ENCODE assay signal across 13 cellular contexts in genomic region chrX:119760026-119760902, GRCh38. TPM values are rescaled to one million over a fixed set of nuclear protein-coding genes. Genes with fewer than 3 reads are reported as not detected.
DNase-seq lines count a peak whose midpoint lies in the region; ATAC-seq and TF ChIP-seq lines count a peak whose summit lies in the region.
"Had no signal": no experiment of that assay in that cellular context is flagged by ENCODE, and none has a peak within 500 bp of the region (broad histone marks: within the 10 kb centered on the region; RNA-seq: fewer than 3 reads in every experiment).

No MANE protein-coding gene starts in this region.

- H3K36me3 Mint-ChIP-seq in GM23338 (ENCODE audit: low read depth) (no peaks in the 10 kb centered on the region; the same call in 1 of the 3 replicates), WTC11 (no peaks in the 10 kb centered on the region)

- H3K27ac ChIP-seq in GM23338 (ENCODE audit: low read depth), result no peak overlapping the region
- H3K27ac ChIP-seq in osteoblast (ENCODE audit: low read depth, low read length), result no peak overlapping the region
- H3K27ac ChIP-seq in psoas muscle, result no peak overlapping the region
- H3K27ac ChIP-seq: WERI-Rb-1 had no signal

- POLR2A ChIA-PET in WTC11 (lab: Charles Lee), result no interaction called here

- peaks cover 24% of the 10 kb centered on the region for H3K27me3 Mint-ChIP-seq in GM23338 (ENCODE audit: insufficient read depth, low read depth, poor library complexity)
- peaks cover 13% of the 10 kb centered on the region for H3K27me3 Mint-ChIP-seq in WTC11 (ENCODE audit: low read depth)

- H2AFZ ChIP-seq in GM23338 (no peak overlapping the region), osteoblast (ENCODE audit: low read length) (no peak overlapping the region)

- 0 out of 2 replicates have a peak, but pooled peaks cover 3% of the 10 kb centered on the region for H3F3A ChIP-seq in GM23338 (replicated peaks; ENCODE audit: low read depth)

- WGBS in psoas muscle, 3 donors, result 85 to 90% (median 86%) methylated on average over 19 of the region's 19 CpGs

- H3K27me3 ChIP-seq in GM23338 (ENCODE audit: insufficient read depth), result peaks cover 12% of the 10 kb centered on the region
- H3K27me3 ChIP-seq in osteoblast (ENCODE audit: insufficient read depth, low read length), result no peaks in the 10 kb centered on the region
- H3K27me3 ChIP-seq in psoas muscle (ENCODE audit: insufficient read depth in 3 of 3, low read length in 2 of 3), result peaks cover 0 to 22% (median 7%) of the 10 kb centered on the region in 3 donors

- H3K4me3 Mint-ChIP-seq in GM23338, result peak overlapping the region; percentile 71
- H3K4me3 Mint-ChIP-seq in WTC11, result peak overlapping the region; percentile 71

- no peak for DNase-seq in GM12864 (ENCODE audit: low read depth)
- no peak for DNase-seq in GM23338 (ENCODE audit: low spot score)
- DNase-seq in WTC11 (ENCODE audit: low spot score), result no peak
- DNase-seq in osteoblast (ENCODE audit: insufficient read length, low spot score, missing footprints), result peak; percentile 22
- DNase-seq in G401 (ENCODE audit: low spot score), result no peak
- no peak for DNase-seq in medulla oblongata (ENCODE audit: extremely low spot score)
- no peak for DNase-seq in psoas muscle
- DNase-seq: KG1, NCI-H2107, WERI-Rb-1 had no signal

- H3K9me3 Mint-ChIP-seq in GM23338 (no peaks in the 10 kb centered on the region), WTC11 (no peaks in the 10 kb centered on the region)

- H4K20me1 ChIP-seq in GM23338 (replicated peaks; ENCODE audit: insufficient read depth) (no peaks in the 10 kb centered on the region), osteoblast (ENCODE audit: insufficient read depth, low read length) (no peaks in the 10 kb centered on the region)

- H3K79me2 ChIP-seq in GM23338 (replicated peaks; ENCODE audit: insufficient read depth) (no peaks in the 10 kb centered on the region), osteoblast (ENCODE audit: insufficient read depth, low read length) (no peaks in the 10 kb centered on the region)

- intact Hi-C loops in psoas muscle (cut with DNase I), result no loop called here

- CTCF ChIA-PET in WTC11 (lab: Charles Lee), result interaction anchor here (0.8 to 4.1 kb wide), 5 partner anchors 19 to 248 kb away, joined by 3 to 30 read pairs (median 18); partner anchors contain the start of gene SEPTIN6

- no peaks in the 10 kb centered on the region for H3K9me3 ChIP-seq in osteoblast (ENCODE audit: low read depth, low read length)
- H3K9me3 ChIP-seq in psoas muscle, result no peaks in the 10 kb centered on the region

- ATAC-seq in GM23338 (no peak), WTC11 (no peak), psoas muscle (no peak)

- no peaks in the 10 kb centered on the region for H3K9me2 ChIP-seq in GM23338 (ENCODE audit: insufficient read depth)

- H3K4me1 ChIP-seq in GM23338 (ENCODE audit: insufficient read depth) (peaks cover 26% of the 10 kb centered on the region), osteoblast (ENCODE audit: insufficient read depth, low read length) (peaks cover 14% of the 10 kb centered on the region), psoas muscle (no peaks in the 10 kb centered on the region)

- peak overlapping the region; percentile 64 for H3K4me3 ChIP-seq in GM12864 (ENCODE audit: low read depth, low read length)
- H3K4me3 ChIP-seq in GM23338, result peak overlapping the region; percentile 65
- H3K4me3 ChIP-seq in osteoblast (ENCODE audit: insufficient read depth, low read length), result no peak overlapping the region
- no peak overlapping the region for H3K4me3 ChIP-seq in psoas muscle
- H3K4me3 ChIP-seq: smooth muscle cell had no signal

- H3K4me1 Mint-ChIP-seq in GM23338, result peaks cover 39% of the 10 kb centered on the region
- H3K4me1 Mint-ChIP-seq in WTC11, result peaks cover 37% of the 10 kb centered on the region

- H3K27ac Mint-ChIP-seq in GM23338 (no peak overlapping the region), WTC11 (no peak overlapping the region)

- no peaks in the 10 kb centered on the region for H3K36me3 ChIP-seq in GM23338 (ENCODE audit: insufficient read depth)
- H3K36me3 ChIP-seq in osteoblast (ENCODE audit: insufficient read depth, low read length), result no peaks in the 10 kb centered on the region
- no peaks in the 10 kb centered on the region for H3K36me3 ChIP-seq in psoas muscle (ENCODE audit: insufficient read depth in 1 of 2, low read depth in 1 of 2)
- H3K36me3 ChIP-seq: WERI-Rb-1 had no signal

- H3K4me2 ChIP-seq in GM23338 (peak overlapping the region; percentile 81), osteoblast (ENCODE audit: insufficient read depth, low read length) (no peak overlapping the region)

- in situ Hi-C loops in G401 (cut with HindIII; ENCODE audit: low sequenced_read_pairs), result no loop called here

- TF ChIP-seq CTCF in GM12864 (IDR thresholded peaks at IDR 0.05; ENCODE audit: low read depth, low read length, missing control alignments), result no peak
- TF ChIP-seq CTCF in GM23338 (conservative IDR thresholded peaks at IDR 0.05; ENCODE audit: low read depth in 2 of 2), result no peak
- no peak for TF ChIP-seq CTCF in WTC11 (IDR thresholded peaks at IDR 0.05)
- TF ChIP-seq CTCF in osteoblast (IDR thresholded peaks at IDR 0.05; ENCODE audit: extremely low read depth, low read depth, low read length), result no peak
- TF ChIP-seq CTCF in psoas muscle (IDR thresholded peaks at IDR 0.05), result no peak

TF ChIP-seq in GM23338, 12 proteins besides CTCF, POLR2A, EP300 and RAD21:
- TF ChIP-seq POLR2AphosphoS5 (IDR thresholded peaks at IDR 0.05; ENCODE audit: low read depth) (no peak), STAT1 (IDR thresholded peaks at IDR 0.05; ENCODE audit: unreplicated experiment) (no peak)
- TF ChIP-seq, protein P1, sequence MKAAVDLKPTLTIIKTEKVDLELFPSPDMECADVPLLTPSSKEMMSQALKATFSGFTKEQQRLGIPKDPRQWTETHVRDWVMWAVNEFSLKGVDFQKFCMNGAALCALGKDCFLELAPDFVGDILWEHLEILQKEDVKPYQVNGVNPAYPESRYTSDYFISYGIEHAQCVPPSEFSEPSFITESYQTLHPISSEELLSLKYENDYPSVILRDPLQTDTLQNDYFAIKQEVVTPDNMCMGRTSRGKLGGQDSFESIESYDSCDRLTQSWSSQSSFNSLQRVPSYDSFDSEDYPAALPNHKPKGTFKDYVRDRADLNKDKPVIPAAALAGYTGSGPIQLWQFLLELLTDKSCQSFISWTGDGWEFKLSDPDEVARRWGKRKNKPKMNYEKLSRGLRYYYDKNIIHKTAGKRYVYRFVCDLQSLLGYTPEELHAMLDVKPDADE (IDR thresholded peaks at IDR 0.05), result no peak

TF ChIP-seq in WTC11, 78 proteins besides CTCF, POLR2A, EP300 and RAD21 (continues in another document):
- TF ChIP-seq EMX1 (CRISPR knock-in tag; IDR thresholded peaks at IDR 0.05), result no peak
- TF ChIP-seq ZNF512 (CRISPR knock-in tag; IDR thresholded peaks at IDR 0.05; ENCODE audit: borderline replicate concordance), result no peak
- TF ChIP-seq ZNF263 (CRISPR knock-in tag; IDR thresholded peaks at IDR 0.05; ENCODE audit: low read depth), result no peak
- TF ChIP-seq, protein P2, sequence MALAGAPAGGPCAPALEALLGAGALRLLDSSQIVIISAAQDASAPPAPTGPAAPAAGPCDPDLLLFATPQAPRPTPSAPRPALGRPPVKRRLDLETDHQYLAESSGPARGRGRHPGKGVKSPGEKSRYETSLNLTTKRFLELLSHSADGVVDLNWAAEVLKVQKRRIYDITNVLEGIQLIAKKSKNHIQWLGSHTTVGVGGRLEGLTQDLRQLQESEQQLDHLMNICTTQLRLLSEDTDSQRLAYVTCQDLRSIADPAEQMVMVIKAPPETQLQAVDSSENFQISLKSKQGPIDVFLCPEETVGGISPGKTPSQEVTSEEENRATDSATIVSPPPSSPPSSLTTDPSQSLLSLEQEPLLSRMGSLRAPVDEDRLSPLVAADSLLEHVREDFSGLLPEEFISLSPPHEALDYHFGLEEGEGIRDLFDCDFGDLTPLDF (CRISPR knock-in tag; IDR thresholded peaks at IDR 0.05), result no peak

RNA-seq across cellular contexts. Expression of gene SOWAHD, which starts 1.9 kb away (rescaled TPM):
- total RNA-seq in GM23338 (2014; rRNA removed; shearing (Covaris generic)), result 3.8 and 5.1 TPM in 2 replicates
- polyA plus RNA-seq in GM23338 (2016; fragmentation: Nextera tagmentation; extraction: Ambion mirVana) (2.4 and 3.8 TPM in 2 replicates), psoas muscle (under 1 TPM in 2 of 3 donors, not detected in 1; 0.03 TPM)
- total RNA-seq in WTC11 (2021) (3.6 to 5.0 TPM (median 4.3 TPM) in 3 replicates), osteoblast (under 0.01 and 0.72 TPM in 2 replicates), psoas muscle (not detected)
- total RNA-seq in G401 (2014; rRNA removed; shearing (Covaris generic)), result not detected in 2 replicates
- total RNA-seq: myocyte, RPMI7951, smooth muscle cell had no signal
- polyA plus RNA-seq: smooth muscle cell had no signal

RNA-seq across cellular contexts. Expression of gene RPL39, which starts 31.2 kb away (rescaled TPM):
- total RNA-seq in GM23338 (2014; rRNA removed; shearing (Covaris generic)), result 2,883 and 2,910 TPM in 2 replicates
- polyA plus RNA-seq in GM23338 (2016; fragmentation: Nextera tagmentation; extraction: Ambion mirVana), result 2,912 and 3,172 TPM in 2 replicates
- 1,551 to 1,842 TPM (median 1,763 TPM) in 3 replicates for total RNA-seq in WTC11 (2021)
- total RNA-seq in osteoblast, result 1,554 and 1,740 TPM in 2 replicates
- 1,850 and 2,813 TPM in 2 replicates for total RNA-seq in G401 (2014; rRNA removed; shearing (Covaris generic))
- total RNA-seq in psoas muscle, result 1,000 to 10,000 TPM; 1,072 to 1,581 (median 1,334) TPM
- 1,000 to 10,000 TPM; 4,009 to 6,099 (median 4,489) TPM for polyA plus RNA-seq in psoas muscle

Comparison
In these comparisons a context has a peak if more than half of its experiments do, and no peak if none do; other contexts are left out.
1. H3K4me3 ChIP-seq: peak in GM12864 (single experiment) and GM23338 (single experiment); none in osteoblast (single experiment) and psoas muscle (single experiment).